In the genomic region with DNA sequence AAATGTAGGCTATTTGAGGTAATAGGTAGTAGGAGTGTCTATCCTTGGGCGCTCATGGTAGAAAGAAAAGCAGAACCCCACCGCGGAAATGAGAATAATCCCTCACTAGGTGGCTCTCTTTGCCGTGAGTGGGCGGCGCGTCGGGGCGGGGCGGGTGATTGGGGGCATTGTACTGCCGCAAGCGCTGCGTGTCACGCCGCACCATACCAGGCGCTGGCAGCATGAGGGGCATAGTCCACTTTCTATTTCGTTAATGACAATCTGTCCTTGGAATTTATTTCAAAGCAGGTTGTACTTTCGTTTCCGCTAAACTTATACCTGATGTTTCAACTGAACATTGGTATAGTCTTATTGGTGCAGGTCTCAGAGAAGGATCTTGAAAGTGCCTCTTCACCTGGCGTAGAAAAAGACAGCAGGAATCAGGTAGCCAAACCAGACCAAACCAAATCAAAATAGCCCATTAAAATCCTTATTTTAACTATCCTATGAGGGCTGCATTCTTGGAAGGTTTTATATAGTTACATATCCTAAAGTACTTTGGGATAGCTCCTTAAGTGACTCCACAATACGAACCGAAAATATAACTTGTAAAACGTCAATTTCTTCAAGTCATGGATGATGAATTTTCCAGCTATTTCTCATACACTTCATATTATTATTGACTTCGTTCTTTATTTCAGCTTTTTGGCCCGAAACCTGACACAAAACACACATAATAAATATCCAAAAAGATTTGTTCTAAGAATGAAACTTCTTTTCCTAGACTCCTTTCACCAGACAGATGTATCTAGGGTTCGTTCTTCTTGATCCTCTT, we compare ENCODE assay signal across 8 cellular contexts. TPM values are rescaled to one million over a fixed set of nuclear protein-coding genes. Genes with fewer than 3 reads are reported as not detected.
DNase-seq lines count a peak whose midpoint lies in the region; ATAC-seq and TF ChIP-seq lines count a peak whose summit lies in the region.

No MANE protein-coding gene starts in this region.

- H3K4me3 ChIP-seq in NT2/D1 (ENCODE audit: insufficient read length, low read depth), result peak overlapping the region; percentile 77

- H3K36me3 Mint-ChIP-seq in CD4-positive, alpha-beta T cell (ENCODE audit: low read depth), result peaks cover 30% of the 10 kb centered on the region
- peaks cover 12% of the 10 kb centered on the region for H3K36me3 Mint-ChIP-seq in endothelial cell (ENCODE audit: low read depth, unreplicated experiment)

- H3K36me3 ChIP-seq in NT2/D1 (ENCODE audit: insufficient read depth, insufficient read length, low read length), result peaks cover 15% of the 10 kb centered on the region

- CTCF ChIA-PET in CD4-positive, alpha-beta T cell (lab: Charles Lee), result interaction anchor here (0.5 to 1.5 kb wide), 3 partner anchors 48 to 492 kb away, joined by 3 to 4 read pairs (median 3); no protein-coding TSS in a partner anchor

- H3K9ac ChIP-seq in NT2/D1 (ENCODE audit: insufficient read length, low read depth), result peak overlapping the region; percentile 93

- peak overlapping the region; percentile 86 for H3K27ac ChIP-seq in CD4-positive, alpha-beta T cell (ENCODE audit: low read depth, low read length)

- ATAC-seq in CD4-positive, alpha-beta T cell (ENCODE audit: poor library complexity), result peak; percentile 50
- ATAC-seq in GM21367 (IDR thresholded peaks at IDR 0.05; ENCODE audit: unreplicated experiment), result peak; percentile 34

- no peaks in the 10 kb centered on the region for H3K27me3 ChIP-seq in CD4-positive, alpha-beta T cell (ENCODE audit: control insufficient read depth, insufficient read depth, low read length)
- H3K27me3 ChIP-seq in NT2/D1 (ENCODE audit: insufficient read depth, insufficient read length), result no peaks in the 10 kb centered on the region

- DNase-seq in CD4-positive, alpha-beta T cell, result peak; percentile 76 to 88 (median 84)
- DNase-seq in HuH-7 (ENCODE audit: low spot score), result peak; percentile 56
- DNase-seq in NT2/D1 (ENCODE audit: low read depth, low spot score), result peak; percentile 57
- DNase-seq in activated CD8-positive, alpha-beta memory T cell treated with anti-CD3 and anti-CD28 coated beads, Interleukin-2, amount 50 U/mL, for 4 hours, result peak; percentile 93
- peak; percentile 78 for DNase-seq in endothelial cell (ENCODE audit: low spot score)
- DNase-seq in middle frontal gyrus (ENCODE audit: extremely low spot score, low spot score), result peak; percentile 60
- DNase-seq in stimulated activated CD8-positive, alpha-beta memory T cell treated with anti-CD3 and anti-CD28 coated beads, Interleukin-2, amount 100 ng/mL, for 48 hours (ENCODE audit: low read depth in 2 of 2), result peak; percentile 88 to 89

- H3K4me3 Mint-ChIP-seq in CD4-positive, alpha-beta T cell, result peak overlapping the region; percentile 96
- peak overlapping the region; percentile 94 for H3K4me3 Mint-ChIP-seq in endothelial cell (ENCODE audit: unreplicated experiment)

- H3K4me1 Mint-ChIP-seq in CD4-positive, alpha-beta T cell (ENCODE audit: low read depth), result peaks cover 37% of the 10 kb centered on the region
- H3K4me1 Mint-ChIP-seq in endothelial cell (ENCODE audit: unreplicated experiment), result peaks cover 18% of the 10 kb centered on the region

- no peaks in the 10 kb centered on the region for H3K9me3 ChIP-seq in CD4-positive, alpha-beta T cell (ENCODE audit: control insufficient read depth, low read length)
- no peaks in the 10 kb centered on the region for H3K9me3 ChIP-seq in NT2/D1 (ENCODE audit: insufficient read depth, low read length)

- H3K27ac Mint-ChIP-seq in CD4-positive, alpha-beta T cell, result peak overlapping the region; percentile 97
- peak overlapping the region; percentile 98 for H3K27ac Mint-ChIP-seq in endothelial cell (ENCODE audit: unreplicated experiment)

- H3K4me1 ChIP-seq in NT2/D1 (ENCODE audit: insufficient read depth, insufficient read length), result no peaks in the 10 kb centered on the region

- intact Hi-C loops in CD4-positive, alpha-beta T cell (cut with DNase I, micrococcal nuclease), result loop anchor here (1.0 to 10.0 kb wide), 9 partner anchors 34 to 1574 kb away; a partner anchor contains a TSS

- H3K27me3 Mint-ChIP-seq in CD4-positive, alpha-beta T cell, result no peaks in the 10 kb centered on the region
- peaks cover 21% of the 10 kb centered on the region for H3K27me3 Mint-ChIP-seq in endothelial cell (ENCODE audit: unreplicated experiment)

- no peaks in the 10 kb centered on the region for H3K9me3 Mint-ChIP-seq in CD4-positive, alpha-beta T cell
- no peaks in the 10 kb centered on the region for H3K9me3 Mint-ChIP-seq in endothelial cell (ENCODE audit: unreplicated experiment)

- POLR2A ChIA-PET in CD4-positive, alpha-beta T cell (lab: Charles Lee), result interaction anchor here (0.9 kb wide), 1 partner anchor 164 kb away, joined by 4 read pairs; no protein-coding TSS in a partner anchor

- peak; percentile 80 for TF ChIP-seq CTCF in CD4-positive, alpha-beta T cell (IDR thresholded peaks at IDR 0.05)
- TF ChIP-seq CTCF in endothelial cell (IDR thresholded peaks at IDR 0.05; ENCODE audit: unreplicated experiment), result no peak

RNA-seq across cellular contexts. Expression of a gene that starts 1.9 kb away (rescaled TPM):
- 10 to 100 TPM; 35.2 to 39.1 TPM for total RNA-seq in CD4-positive, alpha-beta T cell
- total RNA-seq in endothelial cell (ENCODE audit: unreplicated experiment), result 70.2 TPM

RNA-seq across cellular contexts. Expression of a gene that starts 52.2 kb away (rescaled TPM):
- total RNA-seq in CD4-positive, alpha-beta T cell, result not detected
- total RNA-seq in endothelial cell (ENCODE audit: unreplicated experiment), result 1.7 TPM

Comparison
In these comparisons a context has a peak if more than half of its experiments do, and no peak if none do; other contexts are left out.
1. Peak in every context shown above with its lines: DNase-seq, ATAC-seq, H3K4me3 ChIP-seq and H3K27ac ChIP-seq.